Comparison of ENCODE assay signal across 27 cellular contexts in genomic region chr4:87179751-87180150, GRCh38. TPM values are rescaled to one million over a fixed set of nuclear protein-coding genes. Genes with fewer than 3 reads are reported as not detected.
DNase-seq lines count a peak whose midpoint lies in the region; ATAC-seq, FAIRE-seq and TF ChIP-seq lines count a peak whose summit lies in the region.
"Had no signal": no experiment of that assay in that cellular context is flagged by ENCODE, and none has a peak within 500 bp of the region (broad histone marks: within the 10 kb centered on the region; RNA-seq: fewer than 3 reads in every experiment).

No MANE protein-coding gene starts in this region.

- no peaks in the 10 kb centered on the region for H3K79me2 ChIP-seq in HepG2 (ENCODE audit: insufficient read depth, low read length)

- no TSS peak for BruUV-seq in HepG2 (replicated peaks; lab: Mats Ljungman, UMichigan)

- H3K9me3 Mint-ChIP-seq in activated naive CD4-positive, alpha-beta T cell treated with anti-CD3 and anti-CD28 coated beads for 36 hours: no peaks in the 10 kb centered on the region
- no peaks in the 10 kb centered on the region for H3K9me3 Mint-ChIP-seq in WTC11
- no peaks in the 10 kb centered on the region for H3K9me3 Mint-ChIP-seq in activated T-helper 1 cell treated with anti-CD3 and anti-CD28 coated beads, Interleukin-12 subunit alpha, Interleukin-12 subunit beta, Interleukin-2, Interleukin-4 antibody, amounts not matched to agents 30 ng/mL and 10 ng/mL and 1 ng/mL, durations not matched to agents 14 hours and 24 hours and 36 hours
- H3K9me3 Mint-ChIP-seq: activated naive CD4-positive, alpha-beta T cell treated with anti-CD3 and anti-CD28 coated beads, Interleukin-2, amount 50 U/mL, for 72 hours; activated T-helper 17 cell treated with anti-CD3 and anti-CD28 coated beads, Interleukin-2, amount 50 U/mL, for 72 hours; CD8-positive, alpha-beta memory T cell; stimulated activated memory B cell treated with anti-CD40 and anti-IgM and Interleukin-4, amounts not matched to agents 10 μg/mL and 1 μg/mL and 100 μg/mL, for 72 hours had no signal

- CTCF ChIA-PET in activated naive CD4-positive, alpha-beta T cell treated with anti-CD3 and anti-CD28 coated beads for 36 hours (lab: Charles Lee): no interaction called here
- CTCF ChIA-PET in WTC11 (lab: Charles Lee): no interaction called here
- CTCF ChIA-PET in HepG2 (lab: Yijun Ruan, JAX; ENCODE audit: low intra/inter-chr PET ratio, low total read pairs): no interaction called here

- WGBS in HepG2 (ENCODE audit: low lambda C conversion rate): 56% methylated on average over 1 of the region's 1 CpG

- intact Hi-C loops in activated naive CD4-positive, alpha-beta T cell treated with anti-CD3 and anti-CD28 coated beads for 36 hours (cut with micrococcal nuclease): no loop called here
- intact Hi-C loops in HepG2 (cut with micrococcal nuclease; ENCODE audit: unreplicated experiment): no loop called here
- intact Hi-C loops in activated T-helper 1 cell treated with anti-CD3 and anti-CD28 coated beads, Interleukin-12 subunit alpha, Interleukin-12 subunit beta, Interleukin-2, Interleukin-4 antibody, amounts not matched to agents 30 ng/mL and 10 ng/mL and 1 ng/mL, durations not matched to agents 14 hours and 24 hours and 36 hours (cut with micrococcal nuclease): no loop called here

- no peaks in the 10 kb centered on the region for H4K20me1 ChIP-seq in HepG2 (ENCODE audit: insufficient read depth, low read length)

- TF ChIP-seq CTCF in WTC11 (IDR thresholded peaks at IDR 0.05) (no peak), fibroblast of mammary gland (conservative IDR thresholded peaks at IDR 0.05; ENCODE audit: control insufficient read depth, insufficient read depth, low read depth, low read length) (no peak), HepG2 (CRISPR knock-in tag; IDR thresholded peaks at IDR 0.05) (no peak)

- H3K27me3 ChIP-seq in HepG2 (ENCODE audit: control insufficient read depth in 1 of 2, insufficient read depth in 2 of 2, low read length in 2 of 2): no peaks in the 10 kb centered on the region
- H3K27me3 ChIP-seq: body of pancreas, heart left ventricle had no signal

- H3K36me3 ChIP-seq in HepG2 (replicated peaks in 1 of 2; ENCODE audit: control insufficient read depth in 1 of 2, insufficient read depth in 2 of 2, low read length in 2 of 2): no peaks in the 10 kb centered on the region

- H3K27ac Mint-ChIP-seq in activated naive CD4-positive, alpha-beta T cell treated with anti-CD3 and anti-CD28 coated beads for 36 hours: peak overlapping the region; percentile 51
- peak overlapping the region; percentile 75; the same call in 1 of the 2 replicates for H3K27ac Mint-ChIP-seq in WTC11
- no peak overlapping the region for H3K27ac Mint-ChIP-seq in activated T-helper 1 cell treated with anti-CD3 and anti-CD28 coated beads, Interleukin-12 subunit alpha, Interleukin-12 subunit beta, Interleukin-2, Interleukin-4 antibody, amounts not matched to agents 30 ng/mL and 10 ng/mL and 1 ng/mL, durations not matched to agents 14 hours and 24 hours and 36 hours
- H3K27ac Mint-ChIP-seq: activated naive CD4-positive, alpha-beta T cell treated with anti-CD3 and anti-CD28 coated beads, Interleukin-2, amount 50 U/mL, for 72 hours; activated T-helper 17 cell treated with anti-CD3 and anti-CD28 coated beads, Interleukin-2, amount 50 U/mL, for 72 hours; B cell; stimulated activated memory B cell treated with anti-CD40 and anti-IgM and Interleukin-4, amounts not matched to agents 10 μg/mL and 1 μg/mL and 100 μg/mL, for 72 hours had no signal

- H3K4me2 ChIP-seq in HepG2 (ENCODE audit: low read depth, low read length): no peak overlapping the region

- no peak for TF ChIP-seq RAD21 in HepG2 (CRISPR knock-in tag; IDR thresholded peaks at IDR 0.05)

- no peak overlapping the region for H3K9ac ChIP-seq in HepG2 (ENCODE audit: insufficient read depth, low read depth, low read length)

- TF ChIP-seq EP300 in HepG2 (IDR thresholded peaks at IDR 0.05; ENCODE audit: low read depth in 2 of 2, low read length in 2 of 2) (no peak), HepG2 (CRISPR knock-in tag; IDR thresholded peaks at IDR 0.05; ENCODE audit: borderline replicate concordance) (no peak)

- H3K9me3 ChIP-seq in HepG2 (ENCODE audit: low read length): no peaks in the 10 kb centered on the region
- H3K9me3 ChIP-seq: body of pancreas, heart left ventricle had no signal

- no peak overlapping the region for H2AFZ ChIP-seq in HepG2 (ENCODE audit: low read length)

- no peaks in the 10 kb centered on the region for H3K4me1 ChIP-seq in HepG2 (ENCODE audit: insufficient read depth, low read length)
- H3K4me1 ChIP-seq: body of pancreas, heart left ventricle had no signal

- peaks cover 9% of the 10 kb centered on the region for H3K36me3 Mint-ChIP-seq in activated naive CD4-positive, alpha-beta T cell treated with anti-CD3 and anti-CD28 coated beads for 36 hours (ENCODE audit: low read depth)
- peaks cover 3% of the 10 kb centered on the region; the same call in 1 of the 2 replicates for H3K36me3 Mint-ChIP-seq in WTC11
- peaks cover 4% of the 10 kb centered on the region for H3K36me3 Mint-ChIP-seq in activated T-helper 1 cell treated with anti-CD3 and anti-CD28 coated beads, Interleukin-12 subunit alpha, Interleukin-12 subunit beta, Interleukin-2, Interleukin-4 antibody, amounts not matched to agents 30 ng/mL and 10 ng/mL and 1 ng/mL, durations not matched to agents 14 hours and 24 hours and 36 hours (ENCODE audit: low read depth)

- H3K4me3 ChIP-seq in fibroblast of mammary gland (ENCODE audit: control insufficient read depth, low read depth, low read length) (no peak overlapping the region), HepG2 (replicated peaks in 1 of 3; ENCODE audit: insufficient read depth in 1 of 3, low read depth in 2 of 3, low read length in 3 of 3) (no peak overlapping the region)
- H3K4me3 ChIP-seq: body of pancreas, heart left ventricle had no signal

- no peak for FAIRE-seq in HepG2 (lab: Jason Lieb, UNC)

- no peak for DNase-seq in activated naive CD4-positive, alpha-beta T cell treated with anti-CD3 and anti-CD28 coated beads for 36 hours
- DNase-seq in activated naive CD4-positive, alpha-beta T cell (lab: John Stamatoyannopoulos, UW): no peak
- DNase-seq in WTC11 (ENCODE audit: low spot score) (no peak), fibroblast of mammary gland (ENCODE audit: low read depth) (peak; percentile 33), HepG2 (ENCODE audit: low spot score) (no peak)
- DNase-seq in activated T-helper 1 cell treated with anti-CD3 and anti-CD28 coated beads, Interleukin-12 subunit alpha, Interleukin-12 subunit beta, Interleukin-2, Interleukin-4 antibody, amounts not matched to agents 30 ng/mL and 10 ng/mL and 1 ng/mL, durations not matched to agents 14 hours and 24 hours and 36 hours (ENCODE audit: low spot score): no peak
- DNase-seq: activated CD4-positive, alpha-beta T cell treated with anti-CD3 and anti-CD28 coated beads, Interleukin-2, amount 50 U/mL, for 48 hours; activated CD8-positive, alpha-beta memory T cell treated with anti-CD3 and anti-CD28 coated beads, Interleukin-2, amount 50 U/mL, for 48 hours; body of pancreas; CD8-positive, alpha-beta memory T cell; GDM1; heart left ventricle; left colon; mesenchymal stem cell; NCI-H446 treated with DMSO at 0.1 percent for 48 hours; NCI-H82; stimulated activated CD4-positive, alpha-beta T cell treated with anti-CD3 and anti-CD28 coated beads, Interleukin-4, amount 100 ng/mL, for 4 hours had no signal

- no peak for TF ChIP-seq POLR2A in HepG2 (IDR thresholded peaks at IDR 0.05; ENCODE audit: insufficient read depth in 1 of 2, low read depth in 2 of 2, low read length in 2 of 2)

- no peaks in the 10 kb centered on the region for H3K27me3 Mint-ChIP-seq in activated naive CD4-positive, alpha-beta T cell treated with anti-CD3 and anti-CD28 coated beads for 36 hours (ENCODE audit: low read depth)
- no peaks in the 10 kb centered on the region for H3K27me3 Mint-ChIP-seq in WTC11 (ENCODE audit: low read depth)
- H3K27me3 Mint-ChIP-seq in activated T-helper 1 cell treated with anti-CD3 and anti-CD28 coated beads, Interleukin-12 subunit alpha, Interleukin-12 subunit beta, Interleukin-2, Interleukin-4 antibody, amounts not matched to agents 30 ng/mL and 10 ng/mL and 1 ng/mL, durations not matched to agents 14 hours and 24 hours and 36 hours (ENCODE audit: insufficient read depth): no peaks in the 10 kb centered on the region
- H3K27me3 Mint-ChIP-seq: activated T-helper 17 cell treated with anti-CD3 and anti-CD28 coated beads, Interleukin-2, amount 50 U/mL, for 72 hours; B cell; CD8-positive, alpha-beta memory T cell; stimulated activated memory B cell treated with anti-CD40 and anti-IgM and Interleukin-4, amounts not matched to agents 10 μg/mL and 1 μg/mL and 100 μg/mL, for 72 hours had no signal

- POLR2A ChIA-PET in WTC11 (lab: Charles Lee) (no interaction called here), HepG2 (lab: Yijun Ruan, JAX) (no interaction called here)

- H3K4me3 Mint-ChIP-seq in activated naive CD4-positive, alpha-beta T cell treated with anti-CD3 and anti-CD28 coated beads for 36 hours: no peak overlapping the region
- H3K4me3 Mint-ChIP-seq in WTC11: no peak overlapping the region
- no peak overlapping the region for H3K4me3 Mint-ChIP-seq in activated T-helper 1 cell treated with anti-CD3 and anti-CD28 coated beads, Interleukin-12 subunit alpha, Interleukin-12 subunit beta, Interleukin-2, Interleukin-4 antibody, amounts not matched to agents 30 ng/mL and 10 ng/mL and 1 ng/mL, durations not matched to agents 14 hours and 24 hours and 36 hours
- H3K4me3 Mint-ChIP-seq: activated T-helper 17 cell treated with anti-CD3 and anti-CD28 coated beads, Interleukin-2, amount 50 U/mL, for 72 hours; B cell; CD8-positive, alpha-beta memory T cell; stimulated activated memory B cell treated with anti-CD40 and anti-IgM and Interleukin-4, amounts not matched to agents 10 μg/mL and 1 μg/mL and 100 μg/mL, for 72 hours had no signal

- in situ Hi-C loops in HepG2 (cut with HindIII; ENCODE audit: extremely low pct_ligation_motif_present, low pct_unique_long_range_greater_than_20kb): no loop called here

- ATAC-seq in WTC11 (no peak), HepG2 (no peak), GM21423 (IDR thresholded peaks at IDR 0.05; ENCODE audit: unreplicated experiment) (no peak), HG03139 (IDR thresholded peaks at IDR 0.05; ENCODE audit: unreplicated experiment) (no peak)
- ATAC-seq: activated naive CD4-positive, alpha-beta T cell treated with anti-CD3 and anti-CD28 coated beads, Interleukin-2, amount 50 U/mL, for 72 hours; activated T-helper 17 cell treated with anti-CD3 and anti-CD28 coated beads, Interleukin-2, amount 50 U/mL, for 72 hours; body of pancreas; heart left ventricle; left colon; sciatic nerve; stimulated activated memory B cell treated with anti-CD40 and anti-IgM and Interleukin-4, amounts not matched to agents 10 μg/mL and 1 μg/mL and 100 μg/mL, for 72 hours had no signal

- no peak overlapping the region for H3K27ac ChIP-seq in HepG2 (ENCODE audit: extremely low read length, insufficient read depth, low read length)
- H3K27ac ChIP-seq: 22Rv1, body of pancreas, heart left ventricle, HL-60, RWPE1 had no signal

- H3K4me1 Mint-ChIP-seq in activated naive CD4-positive, alpha-beta T cell treated with anti-CD3 and anti-CD28 coated beads for 36 hours (ENCODE audit: low read depth): no peaks in the 10 kb centered on the region
- H3K4me1 Mint-ChIP-seq in WTC11: no peaks in the 10 kb centered on the region
- H3K4me1 Mint-ChIP-seq in activated T-helper 1 cell treated with anti-CD3 and anti-CD28 coated beads, Interleukin-12 subunit alpha, Interleukin-12 subunit beta, Interleukin-2, Interleukin-4 antibody, amounts not matched to agents 30 ng/mL and 10 ng/mL and 1 ng/mL, durations not matched to agents 14 hours and 24 hours and 36 hours (ENCODE audit: low read depth): no peaks in the 10 kb centered on the region
- H3K4me1 Mint-ChIP-seq: activated T-helper 17 cell treated with anti-CD3 and anti-CD28 coated beads, Interleukin-2, amount 50 U/mL, for 72 hours; B cell; stimulated activated memory B cell treated with anti-CD40 and anti-IgM and Interleukin-4, amounts not matched to agents 10 μg/mL and 1 μg/mL and 100 μg/mL, for 72 hours had no signal

RNA-seq across cellular contexts. Expression of gene KLHL8, which starts 40.7 kb away (rescaled TPM):
- total RNA-seq in activated naive CD4-positive, alpha-beta T cell treated with anti-CD3 and anti-CD28 coated beads for 36 hours: 10 to 100 TPM; 10.7 to 12.1 TPM
- total RNA-seq in WTC11 (2021): 6.5 to 7.3 TPM (median 6.8 TPM) in 3 replicates
- 11.7 and 18.4 TPM in 2 replicates for total RNA-seq in HepG2 (2016; rRNA removed; fragmentation: Illumina TruSeq; extraction: Trizol)
- 29.5 and 30.8 TPM in 2 replicates for total RNA-seq in HepG2 (2016; cell fraction: cytosol; rRNA removed; fragmentation: Illumina TruSeq; extraction: Trizol; ENCODE audit: low read depth)
- total RNA-seq in HepG2 (2016; cell fraction: insoluble cytoplasmic fraction; rRNA removed; fragmentation: Illumina TruSeq; extraction: Trizol): 12.4 and 16.0 TPM in 2 replicates
- total RNA-seq in HepG2 (2016; cell fraction: membrane; rRNA removed; fragmentation: Illumina TruSeq; extraction: Trizol): 21.3 and 27.0 TPM in 2 replicates
- total RNA-seq in HepG2 (2016; cell fraction: nucleus; rRNA removed; fragmentation: Illumina TruSeq; extraction: Trizol): 10.2 and 11.7 TPM in 2 replicates
- polyA plus RNA-seq in HepG2 (2011; rRNA removed): 2.6 and 2.8 TPM in 2 replicates
- 1.7 and 3.5 TPM in 2 replicates for polyA plus RNA-seq in HepG2 (2011; cell fraction: cytosol; rRNA removed)
- 1.6 TPM in 2 replicates for polyA plus RNA-seq in HepG2 (2011; cell fraction: nucleus; rRNA removed)
- 7.8 and 8.3 TPM in 2 replicates for polyA plus RNA-seq in HepG2 (2012)
- 0.57 and 0.74 TPM in 2 replicates for polyA plus RNA-seq in HepG2 (2016; cell fraction: cytosol; fragmentation: Illumina TruSeq; extraction: Trizol; ENCODE audit: low read depth)
- 13.1 and 14.9 TPM in 2 replicates for polyA plus RNA-seq in HepG2 (2016; cell fraction: insoluble cytoplasmic fraction; fragmentation: Illumina TruSeq; extraction: Trizol; ENCODE audit: low read depth)
- polyA plus RNA-seq in HepG2 (2016; cell fraction: membrane; fragmentation: Illumina TruSeq; extraction: Trizol; ENCODE audit: low read depth): 2.8 and 3.1 TPM in 2 replicates
- polyA plus RNA-seq in HepG2 (2016; cell fraction: nucleus; fragmentation: Illumina TruSeq; extraction: Trizol; ENCODE audit: insufficient read depth, low read depth): 6.6 and 6.7 TPM in 2 replicates
- polyA minus RNA-seq in HepG2 (2011; rRNA and poly(A)+ RNA removed; ENCODE audit: low replicate concordance): 6.6 and 12.6 TPM in 2 replicates
- polyA minus RNA-seq in HepG2 (2011; cell fraction: cytosol; rRNA and poly(A)+ RNA removed): 8.1 and 10.3 TPM in 2 replicates
- polyA minus RNA-seq in HepG2 (2011; cell fraction: nucleus; rRNA and poly(A)+ RNA removed): 12.7 and 12.9 TPM in 2 replicates
- total RNA-seq in activated T-helper 1 cell treated with anti-CD3 and anti-CD28 coated beads, Interleukin-12 subunit alpha, Interleukin-12 subunit beta, Interleukin-2, Interleukin-4 antibody, amounts not matched to agents 30 ng/mL and 10 ng/mL and 1 ng/mL, durations not matched to agents 14 hours and 24 hours and 36 hours: 15.1 and 17.6 TPM in 2 replicates
